8 cellular contexts compared by ENCODE assay signal in genomic region chr20:3000852-3001523, GRCh38. TPM values are rescaled to one million over a fixed set of nuclear protein-coding genes. Genes with fewer than 3 reads are reported as not detected.
DNase-seq lines count a peak whose midpoint lies in the region; ATAC-seq and TF ChIP-seq lines count a peak whose summit lies in the region.

No MANE protein-coding gene starts in this region.

- peak; percentile 18 for DNase-seq in activated naive CD4-positive, alpha-beta T cell treated with anti-CD3 and anti-CD28 coated beads for 36 hours
- no peak for DNase-seq in activated naive CD4-positive, alpha-beta T cell treated with Interleukin-2 at 50 U/mL for 16 hours
- peak; percentile 54 for DNase-seq in NCI-H128 (lab: John Stamatoyannopoulos, UW; ENCODE audit: unreplicated experiment)
- peak in 8 of 34 experiments; percentile 2 to 30 (median 10) for DNase-seq in T-cell
- no peak for DNase-seq in heart left ventricle
- no peak for DNase-seq in gastrocnemius medialis
- no peak for DNase-seq in NK-92 (lab: John Stamatoyannopoulos, UW; ENCODE audit: unreplicated experiment)
- DNase-seq in Calu3 = no peak

- no peak overlapping the region for H3K4me3 Mint-ChIP-seq in activated naive CD4-positive, alpha-beta T cell treated with anti-CD3 and anti-CD28 coated beads for 36 hours
- no peak overlapping the region for H3K4me3 Mint-ChIP-seq in T-cell
- H3K4me3 Mint-ChIP-seq in Calu3 (ENCODE audit: low read depth, unreplicated experiment) = no peak overlapping the region

- CTCF ChIA-PET in activated naive CD4-positive, alpha-beta T cell treated with anti-CD3 and anti-CD28 coated beads for 36 hours (lab: Charles Lee) = interaction anchor here (0.7 to 2.1 kb wide), 32 partner anchors 9 to 472 kb away, joined by 3 to 9 read pairs (median 4); no protein-coding TSS in a partner anchor
- CTCF ChIA-PET in T-cell (lab: Charles Lee) (interaction anchor here (0.5 to 1.3 kb wide), 10 partner anchors 20 to 480 kb away, joined by 3 to 5 read pairs (median 3); no protein-coding TSS in a partner anchor), Calu3 (lab: Charles Lee) (no interaction called here)

- no peaks in the 10 kb centered on the region for H3K27me3 Mint-ChIP-seq in activated naive CD4-positive, alpha-beta T cell treated with anti-CD3 and anti-CD28 coated beads for 36 hours (ENCODE audit: low read depth)
- H3K27me3 Mint-ChIP-seq in T-cell (no peaks in the 10 kb centered on the region), Calu3 (ENCODE audit: unreplicated experiment) (no peaks in the 10 kb centered on the region)

- POLR2A ChIA-PET in T-cell (lab: Charles Lee) = interaction anchor here in 1 of 2 donors (0.6 kb wide), 1 partner anchor 47 kb away, joined by 3 read pairs; no protein-coding TSS in a partner anchor

- intact Hi-C loops in activated naive CD4-positive, alpha-beta T cell treated with anti-CD3 and anti-CD28 coated beads for 36 hours (cut with micrococcal nuclease) = loop anchor here (1.0 to 2.0 kb wide), 5 partner anchors 87 to 312 kb away; no protein-coding TSS in a partner anchor
- intact Hi-C loops in heart left ventricle (cut with DNase I) = loop anchor here in 4 of 10 donors (2.0 to 10.0 kb wide), 5 partner anchors 129 to 476 kb away; partner anchors contain the start of gene PTPRA (in 1 of the 4)
- intact Hi-C loops in gastrocnemius medialis (cut with DNase I; ENCODE audit: low total_unique reads) = loop anchor here (2.0 to 10.0 kb wide), 3 partner anchors 128 to 356 kb away; partner anchors contain the start of genes PCED1A, PTPRA and VPS16
- intact Hi-C loops in Calu3 (cut with micrococcal nuclease; ENCODE audit: unreplicated experiment) = no loop called here

- no peak overlapping the region for H3K4me3 ChIP-seq in heart left ventricle
- no peak overlapping the region for H3K4me3 ChIP-seq in gastrocnemius medialis

- H3K4me1 Mint-ChIP-seq in activated naive CD4-positive, alpha-beta T cell treated with anti-CD3 and anti-CD28 coated beads for 36 hours (ENCODE audit: low read depth) = no peaks in the 10 kb centered on the region
- H3K4me1 Mint-ChIP-seq in T-cell (no peaks in the 10 kb centered on the region), Calu3 (ENCODE audit: low read depth, unreplicated experiment) (no peaks in the 10 kb centered on the region)

- H3K27me3 ChIP-seq in heart left ventricle (no peaks in the 10 kb centered on the region), gastrocnemius medialis (no peaks in the 10 kb centered on the region)

- no peaks in the 10 kb centered on the region for H3K9me3 ChIP-seq in heart left ventricle
- H3K9me3 ChIP-seq in gastrocnemius medialis = no peaks in the 10 kb centered on the region

- no peak for TF ChIP-seq POLR2A in heart left ventricle (IDR thresholded peaks at IDR 0.05)
- TF ChIP-seq POLR2A in gastrocnemius medialis (IDR thresholded peaks at IDR 0.05) = no peak

- peaks cover 1% of the 10 kb centered on the region for H3K36me3 Mint-ChIP-seq in activated naive CD4-positive, alpha-beta T cell treated with anti-CD3 and anti-CD28 coated beads for 36 hours (ENCODE audit: low read depth)
- H3K36me3 Mint-ChIP-seq in T-cell = peaks cover 27% of the 10 kb centered on the region
- peaks cover 5% of the 10 kb centered on the region for H3K36me3 Mint-ChIP-seq in Calu3 (ENCODE audit: insufficient read depth, unreplicated experiment)

- H3K9me3 Mint-ChIP-seq in activated naive CD4-positive, alpha-beta T cell treated with anti-CD3 and anti-CD28 coated beads for 36 hours = no peaks in the 10 kb centered on the region
- no peaks in the 10 kb centered on the region for H3K9me3 Mint-ChIP-seq in T-cell
- H3K9me3 Mint-ChIP-seq in Calu3 (ENCODE audit: low read depth, unreplicated experiment) = no peaks in the 10 kb centered on the region

- 52 to 73% (median 56%) methylated on average over 7 of the region's 7 CpGs for WGBS in heart left ventricle, 4 donors

- H3K4me1 ChIP-seq in heart left ventricle (no peaks in the 10 kb centered on the region), gastrocnemius medialis (no peaks in the 10 kb centered on the region)

- peaks cover 0 to 67% (median 37%) of the 10 kb centered on the region in 9 donors for H3K36me3 ChIP-seq in heart left ventricle
- H3K36me3 ChIP-seq in gastrocnemius medialis = peaks cover 0 to 20% of the 10 kb centered on the region in 2 donors

- ATAC-seq in T-cell (replicated peaks in 1 of 4) (peak; percentile 71 to 74 (median 72)), heart left ventricle (peak; percentile 49 to 72 (median 56)), gastrocnemius medialis (peak in 1 of 2 donors; percentile 55)

- no peak overlapping the region for H3K27ac Mint-ChIP-seq in activated naive CD4-positive, alpha-beta T cell treated with anti-CD3 and anti-CD28 coated beads for 36 hours
- H3K27ac Mint-ChIP-seq in T-cell (no peak overlapping the region), Calu3 (ENCODE audit: unreplicated experiment) (no peak overlapping the region)

- BruUV-seq in Calu3 (replicated peaks; lab: Mats Ljungman, UMichigan) = no TSS peak

- in situ Hi-C loops in gastrocnemius medialis (cut with MboI; ENCODE audit: low sequenced_read_pairs in 4 of 4) = loop anchor here in 1 of 4 donors (25.0 kb wide), 1 partner anchor 289 kb away; no protein-coding TSS in a partner anchor

- H3K27ac ChIP-seq in heart left ventricle = no peak overlapping the region
- no peak overlapping the region for H3K27ac ChIP-seq in gastrocnemius medialis

- TF ChIP-seq CTCF in heart left ventricle (IDR thresholded peaks at IDR 0.05) (peak in 10 of 12 donors; percentile 37 to 65 (median 48)), gastrocnemius medialis (IDR thresholded peaks at IDR 0.05 in 4 of 5, conservative IDR thresholded peaks at IDR 0.05 in 1 of 5) (peak in 4 of 5 experiments; percentile 30 to 48 (median 40)), Calu3 (IDR thresholded peaks at IDR 0.05; ENCODE audit: unreplicated experiment) (no peak)

RNA-seq across cellular contexts. Expression of gene GNRH2, which starts 42.4 kb away (rescaled TPM):
- not detected for total RNA-seq in activated naive CD4-positive, alpha-beta T cell treated with anti-CD3 and anti-CD28 coated beads for 36 hours
- total RNA-seq in T-cell (1 to 10 TPM in 4 of 5 donors, under 1 TPM in 1; 0.60 to 3.4 (median 1.8) TPM), heart left ventricle (under 1 TPM in 1 of 9 donors, not detected in 8; 0.48 TPM), gastrocnemius medialis (not detected), Calu3 (2022) (0.50 and 1.7 TPM in 2 replicates)
- not detected for polyA plus RNA-seq in heart left ventricle

RNA-seq across cellular contexts. Expression of gene MRPS26, which starts 44.9 kb away (rescaled TPM):
- 10 to 100 TPM; 50.0 to 52.4 TPM for total RNA-seq in activated naive CD4-positive, alpha-beta T cell treated with anti-CD3 and anti-CD28 coated beads for 36 hours
- total RNA-seq in T-cell (10 to 100 TPM; 20.9 to 38.5 (median 36.8) TPM), heart left ventricle (10 to 100 TPM; 36.5 to 83.4 (median 50.9) TPM), gastrocnemius medialis (10 to 100 TPM; 58.7 to 69.8 (median 62.8) TPM), Calu3 (2022) (30.7 and 35.6 TPM in 2 replicates)
- polyA plus RNA-seq in heart left ventricle = 100 to 1,000 TPM in 1 of 2 donors, 10 to 100 TPM in 1; 98.8 to 111 TPM

Comparison
In these comparisons a context has a peak if more than half of its experiments do, and no peak if none do; other contexts are left out.
1. DNase-seq: peak in activated naive CD4-positive, alpha-beta T cell treated with anti-CD3 and anti-CD28 coated beads for 36 hours (single experiment) and NCI-H128 (single experiment); none in activated naive CD4-positive, alpha-beta T cell treated with Interleukin-2 at 50 U/mL for 16 hours (single experiment), heart left ventricle (0 of 5), gastrocnemius medialis (0 of 2), NK-92 (single experiment) and Calu3 (single experiment).